In genomic region chr6:130167655-130168054, GRCh38 we compare ENCODE assay signal across 2 cellular contexts.
TF ChIP-seq lines count a peak whose summit lies in the region.

No MANE protein-coding gene starts in this region.

TF ChIP-seq in H1, 55 proteins besides CTCF, POLR2A, EP300 and RAD21:
- no peak for TF ChIP-seq BRCA1 (IDR thresholded peaks at IDR 0.05; ENCODE audit: low read depth, low read length)
- TF ChIP-seq JUN (IDR thresholded peaks at IDR 0.05; ENCODE audit: low read depth, low read length), result no peak
- TF ChIP-seq YY1 (IDR thresholded peaks at IDR 0.05; ENCODE audit: low read depth, low read length), result no peak
- no peak for TF ChIP-seq NANOG (IDR thresholded peaks at IDR 0.05; ENCODE audit: insufficient read depth, low read depth, low read length, poor library complexity, severe bottlenecking)
- TF ChIP-seq HDAC6 (IDR thresholded peaks at IDR 0.05; ENCODE audit: low read depth, low read length), result no peak
- TF ChIP-seq EGR1 (IDR thresholded peaks at IDR 0.05; ENCODE audit: borderline replicate concordance, low read depth, low read length), result no peak
- no peak for TF ChIP-seq E2F6 (IDR thresholded peaks at IDR 0.05)
- TF ChIP-seq CEBPB (IDR thresholded peaks at IDR 0.05; ENCODE audit: low read depth, low read length), result no peak
- TF ChIP-seq TAF1 (IDR thresholded peaks at IDR 0.05; ENCODE audit: low read depth, low read length), result no peak
- TF ChIP-seq SRF (IDR thresholded peaks at IDR 0.05; ENCODE audit: low read depth, low read length), result no peak
- no peak for TF ChIP-seq CHD2 (IDR thresholded peaks at IDR 0.05; ENCODE audit: low read length)
- TF ChIP-seq KDM5A (IDR thresholded peaks at IDR 0.05; ENCODE audit: low read length), result no peak
- no peak for TF ChIP-seq SIN3A (conservative IDR thresholded peaks at IDR 0.05 in 1 of 2, IDR thresholded peaks at IDR 0.05 in 1 of 2; ENCODE audit: low read depth in 1 of 2, low read length in 2 of 2)
- TF ChIP-seq CBX5 (IDR thresholded peaks at IDR 0.05; ENCODE audit: low read depth, low read length), result no peak
- TF ChIP-seq GABPA (IDR thresholded peaks at IDR 0.05; ENCODE audit: borderline replicate concordance, insufficient read depth, low read length), result no peak
- TF ChIP-seq CBX8 (IDR thresholded peaks at IDR 0.05; ENCODE audit: borderline replicate concordance, low read depth, low read length), result no peak
- TF ChIP-seq NRF1 (IDR thresholded peaks at IDR 0.05; ENCODE audit: low read depth, low read length), result no peak
- TF ChIP-seq SUZ12 (IDR thresholded peaks at IDR 0.05; ENCODE audit: low read length), result no peak

TF ChIP-seq in HepG2, 621 proteins besides CTCF, POLR2A, EP300 and RAD21:
- no peak for TF ChIP-seq PHF5A (CRISPR knock-in tag; IDR thresholded peaks at IDR 0.05; ENCODE audit: low read depth, unreplicated experiment)
- TF ChIP-seq CEBPG (CRISPR knock-in tag; IDR thresholded peaks at IDR 0.05), result peak; percentile 40; the same call in 1 of the 2 replicates
- no peak for TF ChIP-seq ZNF572 (CRISPR knock-in tag; IDR thresholded peaks at IDR 0.05)
- TF ChIP-seq ZBTB10 (CRISPR knock-in tag; IDR thresholded peaks at IDR 0.05; ENCODE audit: borderline replicate concordance), result no peak
- TF ChIP-seq ZNF230 (CRISPR knock-in tag; IDR thresholded peaks at IDR 0.05), result no peak
- no peak for TF ChIP-seq SOX13 (IDR thresholded peaks at IDR 0.05)
- no peak for TF ChIP-seq SOX13 (CRISPR knock-in tag; conservative IDR thresholded peaks at IDR 0.05 in 1 of 2, IDR thresholded peaks at IDR 0.05 in 1 of 2)
- TF ChIP-seq CEBPB (IDR thresholded peaks at IDR 0.05; ENCODE audit: borderline replicate concordance, low read depth, low read length), result peak; percentile 66
